In the genomic region with DNA sequence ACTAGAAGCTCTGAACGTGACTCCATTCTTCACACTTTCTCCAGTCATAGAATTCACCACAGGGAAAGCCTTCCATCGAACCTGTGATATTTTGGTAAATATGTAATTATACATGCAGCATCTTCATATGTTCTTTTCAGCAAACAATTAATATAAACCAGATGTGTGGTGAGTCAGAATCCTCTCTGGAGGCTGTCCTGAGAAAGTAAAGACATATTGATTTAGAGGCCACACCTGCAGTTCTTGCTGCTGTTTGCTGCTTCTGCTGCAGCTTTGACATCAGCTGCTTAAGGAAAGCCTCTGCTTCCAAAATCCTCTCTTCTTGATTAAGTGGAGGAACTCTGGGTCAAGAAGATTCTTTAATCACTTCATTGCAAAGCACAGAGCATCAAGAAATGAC, we compare ENCODE assay signal across 27 cellular contexts.
DNase-seq lines count a peak whose midpoint lies in the region; ATAC-seq, FAIRE-seq and TF ChIP-seq lines count a peak whose summit lies in the region.
"Had no signal": no experiment of that assay in that cellular context is flagged by ENCODE, and none has a peak within 500 bp of the region (broad histone marks: within the 10 kb centered on the region; RNA-seq: fewer than 3 reads in every experiment).

No MANE protein-coding gene starts in this region.

- H3K36me3 Mint-ChIP-seq in astrocyte (ENCODE audit: low read depth, unreplicated experiment), result no peaks in the 10 kb centered on the region

- no peaks in the 10 kb centered on the region for H4K20me1 ChIP-seq in astrocyte (ENCODE audit: insufficient read depth, low read length)
- no peaks in the 10 kb centered on the region for H4K20me1 ChIP-seq in fibroblast of lung (ENCODE audit: control insufficient read depth, extremely low read depth, insufficient read depth, low read length)
- H4K20me1 ChIP-seq: BLaER1 had no signal

- peaks cover 2% of the 10 kb centered on the region for H3K9me3 Mint-ChIP-seq in astrocyte (ENCODE audit: unreplicated experiment)

- H3K9ac ChIP-seq in astrocyte (ENCODE audit: low read length) (no peak overlapping the region), fibroblast of lung (ENCODE audit: insufficient read depth, low read length) (no peak overlapping the region)
- H3K9ac ChIP-seq: BLaER1 had no signal

- TF ChIP-seq CTCF in AG10803 (conservative IDR thresholded peaks at IDR 0.05; ENCODE audit: low read length) (no peak), astrocyte (IDR thresholded peaks at IDR 0.05; ENCODE audit: insufficient read depth, low read depth, low read length) (no peak), fibroblast of lung (conservative IDR thresholded peaks at IDR 0.05 in 1 of 2, IDR thresholded peaks at IDR 0.05 in 1 of 2; ENCODE audit: low read depth in 1 of 2, low read length in 2 of 2) (no peak), suprapubic skin (IDR thresholded peaks at IDR 0.05) (no peak), vagina (IDR thresholded peaks at IDR 0.05) (no peak)

- H3K27ac ChIP-seq in astrocyte (ENCODE audit: low read depth, low read length) (no peak overlapping the region), fibroblast of lung (ENCODE audit: insufficient read depth, low read length) (no peak overlapping the region), suprapubic skin (no peak overlapping the region), vagina (no peak overlapping the region)
- H3K27ac ChIP-seq: BLaER1, SJCRH30 had no signal

- no peak for FAIRE-seq in astrocyte (lab: Jason Lieb, UNC)
- FAIRE-seq: GM12892, HTR-8/SVneo had no signal

- no peak for TF ChIP-seq EP300 in suprapubic skin (IDR thresholded peaks at IDR 0.05)

- H3K4me1 ChIP-seq in astrocyte (ENCODE audit: insufficient read depth, low read length) (no peaks in the 10 kb centered on the region), fibroblast of lung (ENCODE audit: control insufficient read depth, extremely low read depth, insufficient read depth, low read length) (peaks cover 9% of the 10 kb centered on the region), suprapubic skin (no peaks in the 10 kb centered on the region), vagina (no peaks in the 10 kb centered on the region)

- ATAC-seq in GM18519 (IDR thresholded peaks at IDR 0.05; ENCODE audit: low FRiP score, unreplicated experiment), result no peak
- ATAC-seq: GM23338, PC-3, Right ventricle myocardium inferior had no signal

- H3K79me2 ChIP-seq in astrocyte (ENCODE audit: insufficient read depth, low read length), result no peaks in the 10 kb centered on the region
- no peaks in the 10 kb centered on the region for H3K79me2 ChIP-seq in fibroblast of lung (ENCODE audit: control insufficient read depth, insufficient read depth, low read length)

- H2AFZ ChIP-seq in astrocyte (ENCODE audit: low read depth, low read length) (no peak overlapping the region), fibroblast of lung (ENCODE audit: low read length) (no peak overlapping the region)
- H2AFZ ChIP-seq: GM23338 had no signal

- DNase-seq in AG10803 (ENCODE audit: low read depth), result peak; percentile 45
- peak; percentile 56 for DNase-seq in HCEC 1CT
- DNase-seq in astrocyte (ENCODE audit: low read depth), result peak; percentile 22
- DNase-seq in fibroblast of lung (ENCODE audit: low read depth in 2 of 2), result peak; percentile 28 to 29
- DNase-seq in suprapubic skin (ENCODE audit: low spot score in 2 of 2), result no peak
- no peak for DNase-seq in NOMO-1 treated with dmso at 0.1 percent for 144 hours (lab: John Stamatoyannopoulos, UW; ENCODE audit: unreplicated experiment)
- no peak for DNase-seq in vagina (ENCODE audit: extremely low spot score in 2 of 2)
- DNase-seq: CD4-positive, alpha-beta T cell; DMS 273 treated with DMSO at 0.1 percent for 48 hours; DMS79; H9; KBM-7; MV-4-11; NCI-H1105; NCI-H1436 treated with DMSO at 0.1 percent for 48 hours; NCI-H187 treated with DMSO at 0.1 percent for 48 hours; NCI-H2171 treated with DMSO at 0.1 percent for 48 hours; NCI-H345; NCI-H510A treated with DMSO at 0.1 percent for 48 hours; PC-3; SJCRH30 had no signal

- H3K4me2 ChIP-seq in astrocyte (ENCODE audit: low read length), result no peak overlapping the region
- no peak overlapping the region for H3K4me2 ChIP-seq in fibroblast of lung (ENCODE audit: extremely low read depth, insufficient read depth, low read length)
- H3K4me2 ChIP-seq: BLaER1, GM23338 had no signal

- H3K27me3 Mint-ChIP-seq in astrocyte (ENCODE audit: low read depth, unreplicated experiment), result no peaks in the 10 kb centered on the region
- H3K27me3 Mint-ChIP-seq: CD4-positive, alpha-beta T cell had no signal

- H3K36me3 ChIP-seq in astrocyte (ENCODE audit: insufficient read depth, low read length), result no peaks in the 10 kb centered on the region
- H3K36me3 ChIP-seq in fibroblast of lung (ENCODE audit: control insufficient read depth, insufficient read depth, low read length), result no peaks in the 10 kb centered on the region
- H3K36me3 ChIP-seq in suprapubic skin, result no peaks in the 10 kb centered on the region
- no peaks in the 10 kb centered on the region for H3K36me3 ChIP-seq in vagina
- H3K36me3 ChIP-seq: BLaER1, SJCRH30 had no signal

- no peaks in the 10 kb centered on the region for H3K27me3 ChIP-seq in astrocyte (ENCODE audit: insufficient read depth, low read length)
- H3K27me3 ChIP-seq in fibroblast of lung (ENCODE audit: control insufficient read depth, insufficient read depth, low read length), result no peaks in the 10 kb centered on the region
- H3K27me3 ChIP-seq in suprapubic skin, result no peaks in the 10 kb centered on the region
- H3K27me3 ChIP-seq in vagina, result no peaks in the 10 kb centered on the region
- H3K27me3 ChIP-seq: BLaER1, SJCRH30 had no signal

- peaks cover 26% of the 10 kb centered on the region for H3K4me1 Mint-ChIP-seq in astrocyte (ENCODE audit: low read depth, unreplicated experiment)
- H3K4me1 Mint-ChIP-seq: GM23338, H9 had no signal

- H3K4me3 ChIP-seq in AG10803 (ENCODE audit: low read length), result no peak overlapping the region
- no peak overlapping the region for H3K4me3 ChIP-seq in astrocyte (ENCODE audit: insufficient read depth, low read depth, low read length)
- no peak overlapping the region for H3K4me3 ChIP-seq in fibroblast of lung (replicated peaks in 1 of 4; ENCODE audit: control extremely low read depth in 1 of 4, insufficient read depth in 1 of 4, low read depth in 3 of 4, low read length in 4 of 4)
- no peak overlapping the region for H3K4me3 ChIP-seq in suprapubic skin
- H3K4me3 ChIP-seq in vagina, result no peak overlapping the region
- H3K4me3 ChIP-seq: BLaER1, GM23338, SJCRH30 had no signal

- H3K9me3 ChIP-seq in astrocyte (ENCODE audit: insufficient read depth, low read depth, low read length), result no peaks in the 10 kb centered on the region
- no peaks in the 10 kb centered on the region for H3K9me3 ChIP-seq in fibroblast of lung (ENCODE audit: control insufficient read depth, insufficient read depth, low read depth, low read length)
- no peaks in the 10 kb centered on the region for H3K9me3 ChIP-seq in suprapubic skin
- no peaks in the 10 kb centered on the region for H3K9me3 ChIP-seq in vagina

- WGBS in suprapubic skin, result 61% methylated on average over 2 of the region's 2 CpGs

- intact Hi-C loops in vagina (cut with DNase I), result no loop called here

- TF ChIP-seq POLR2A in suprapubic skin (IDR thresholded peaks at IDR 0.05) (no peak), vagina (IDR thresholded peaks at IDR 0.05) (no peak)

- no peak overlapping the region for H3K27ac Mint-ChIP-seq in astrocyte (ENCODE audit: unreplicated experiment)
- H3K27ac Mint-ChIP-seq: CD4-positive, alpha-beta T cell; GM23338; H9 had no signal

- H3K4me3 Mint-ChIP-seq in astrocyte (ENCODE audit: unreplicated experiment), result no peak overlapping the region
- H3K4me3 Mint-ChIP-seq: CD4-positive, alpha-beta T cell; GM23338; H9 had no signal

Comparison
In these comparisons a context has a peak if more than half of its experiments do, and no peak if none do; other contexts are left out.
1. DNase-seq: peak in AG10803 (single experiment), HCEC 1CT (single experiment), astrocyte (single experiment) and fibroblast of lung (2 of 2); none in suprapubic skin (0 of 2), NOMO-1 treated with dmso at 0.1 percent for 144 hours (single experiment) and vagina (0 of 2).